ENCODE assay signal across 28 cellular contexts in the genomic region with DNA sequence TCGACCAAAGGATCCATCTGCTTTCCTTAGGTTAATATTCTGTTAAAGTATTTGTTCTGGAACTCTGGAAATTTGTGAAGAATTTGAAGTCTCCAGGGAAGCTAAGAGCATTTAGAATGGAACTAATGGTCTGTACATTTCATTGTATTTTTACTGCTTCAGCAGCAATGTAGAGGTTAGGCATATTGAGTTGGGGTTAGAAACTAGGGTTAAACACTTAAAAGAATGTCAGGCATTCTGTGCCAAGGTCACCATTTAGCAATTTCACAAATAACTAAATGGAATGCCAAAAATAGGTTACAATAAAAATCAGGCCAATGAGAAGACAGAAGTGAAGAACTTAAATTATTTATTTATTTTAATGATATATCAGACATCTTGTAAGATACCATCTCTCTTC.
"Had no signal": no experiment of that assay in that cellular context is flagged by ENCODE, and none has a peak within 500 bp of the region (broad histone marks: within the 10 kb centered on the region; RNA-seq: fewer than 3 reads in every experiment).

No MANE protein-coding gene starts in this region.

- DNase-seq: activated CD4-positive, alpha-beta memory T cell treated with anti-CD3 and anti-CD28 coated beads for 36 hours; activated CD4-positive, alpha-beta T cell treated with anti-CD3 and anti-CD28 coated beads for 36 hours; activated CD4-positive, alpha-beta T cell treated with anti-CD3 and anti-CD28 coated beads, Interleukin-2, amount 10 ng/mL, durations not matched to agents 24 days and 14 days; activated CD4-positive, CD25-positive, alpha-beta regulatory T cell; activated CD4-positive, CD25-positive, alpha-beta regulatory T cell treated with anti-CD3 and anti-CD28 coated beads, Interleukin-2, amount 50 U/mL, for 72 hours; activated CD8-positive, alpha-beta memory T cell treated with anti-CD3 and anti-CD28 coated beads, Interleukin-2, amount 10 ng/mL, durations not matched to agents 7 days and 5 days; activated CD8-positive, alpha-beta memory T cell treated with anti-CD3 and anti-CD28 coated beads, Interleukin-2, amount 50 U/mL, for 4 hours; activated CD8-positive, alpha-beta T cell treated with anti-CD3 and anti-CD28 coated beads, Interleukin-2, amount 10 ng/mL, durations not matched to agents 7 days and 5 days; activated effector memory CD4-positive, alpha-beta T cell treated with anti-CD3 and anti-CD28 coated beads, Interleukin-2, amount 50 U/mL, for 16 hours; activated naive CD4-positive, alpha-beta T cell treated with anti-CD3 and anti-CD28 coated beads for 36 hours; activated naive CD8-positive, alpha-beta T cell treated with anti-CD3 and anti-CD28 coated beads for 36 hours; activated naive CD8-positive, alpha-beta T cell treated with anti-CD3 and anti-CD28 coated beads, Interleukin-2, amount 50 U/mL, for 24 hours; activated T-cell treated with anti-CD3 and anti-CD28 coated beads, Interleukin-2, amount 50 U/mL, for 1 hour; activated T-cell treated with anti-CD3 and anti-CD28 coated beads, Interleukin-2, amount 50 U/mL, for 48 hours; adrenal gland; amygdala; aorta; body of pancreas; caudate nucleus; colonic mucosa; effector CD8-positive, alpha-beta T cell; esophagus squamous epithelium; foreskin melanocyte; T-helper 2 cell had no signal

- H3K4me3 ChIP-seq: adrenal gland, body of pancreas, colonic mucosa, esophagus squamous epithelium, gastroesophageal sphincter had no signal

- H3K4me1 ChIP-seq: body of pancreas, colonic mucosa, esophagus squamous epithelium, gastroesophageal sphincter had no signal

- H3K9me3 ChIP-seq: adrenal gland, body of pancreas, colonic mucosa, esophagus squamous epithelium, gastroesophageal sphincter had no signal

- H3K27ac ChIP-seq: adrenal gland, body of pancreas, colonic mucosa, epithelial cell of prostate, esophagus squamous epithelium, gastroesophageal sphincter had no signal

- H3K36me3 ChIP-seq: adrenal gland, colonic mucosa, esophagus squamous epithelium, gastroesophageal sphincter had no signal

- FAIRE-seq: endometrium, endothelial cell of umbilical vein had no signal

- H3K27me3 ChIP-seq: adrenal gland, body of pancreas, colonic mucosa, esophagus squamous epithelium, gastroesophageal sphincter had no signal
